Comparison of ENCODE assay signal across 8 cellular contexts in genomic region chr6:28606424-28607391, GRCh38.
DNase-seq lines count a peak whose midpoint lies in the region; ATAC-seq and TF ChIP-seq lines count a peak whose summit lies in the region.

No MANE protein-coding gene starts in this region.

- WGBS in suprapubic skin, result 6% methylated on average over 30 of the region's 30 CpGs

- H3K4me1 ChIP-seq in cardiac muscle cell (ENCODE audit: low read depth) (peaks cover 11% of the 10 kb centered on the region), right atrium auricular region (peaks cover 0 to 6% of the 10 kb centered on the region in 2 donors), Karpas-422 (ENCODE audit: low read length) (peaks cover 9% of the 10 kb centered on the region), suprapubic skin (peaks cover 6% of the 10 kb centered on the region)

- TF ChIP-seq CTCF in cardiac muscle cell (IDR thresholded peaks at IDR 0.05; ENCODE audit: low read depth, low read length) (peak; percentile 45), right atrium auricular region (IDR thresholded peaks at IDR 0.05) (no peak), mesothelial cell of epicardium (IDR thresholded peaks at IDR 0.05; ENCODE audit: unreplicated experiment) (peak; percentile 35), suprapubic skin (IDR thresholded peaks at IDR 0.05) (no peak)

- H3K9me3 ChIP-seq in cardiac muscle cell (ENCODE audit: low read depth) (no peaks in the 10 kb centered on the region), right atrium auricular region (no peaks in the 10 kb centered on the region), Karpas-422 (ENCODE audit: low read length) (no peaks in the 10 kb centered on the region), suprapubic skin (no peaks in the 10 kb centered on the region)

- peak overlapping the region; percentile 68 for H3K4me3 Mint-ChIP-seq in mesothelial cell of epicardium

- no peaks in the 10 kb centered on the region for H3K79me2 ChIP-seq in Karpas-422 (ENCODE audit: low read length)

- TF ChIP-seq POLR2A in suprapubic skin (IDR thresholded peaks at IDR 0.05), result no peak

- H3K27me3 ChIP-seq in cardiac muscle cell (no peaks in the 10 kb centered on the region), right atrium auricular region (peaks cover 0 to 9% of the 10 kb centered on the region in 2 donors), Karpas-422 (ENCODE audit: low read length) (no peaks in the 10 kb centered on the region), suprapubic skin (peaks cover 44% of the 10 kb centered on the region)

- no peaks in the 10 kb centered on the region for H3K36me3 ChIP-seq in cardiac muscle cell
- no peaks in the 10 kb centered on the region for H3K36me3 ChIP-seq in right atrium auricular region
- H3K36me3 ChIP-seq in Karpas-422 (ENCODE audit: insufficient read depth, low read length), result no peaks in the 10 kb centered on the region
- no peaks in the 10 kb centered on the region for H3K36me3 ChIP-seq in suprapubic skin

- no peak overlapping the region; the same call in 1 of the 2 replicates for H2AFZ ChIP-seq in Karpas-422 (ENCODE audit: low read length)

- peak overlapping the region; percentile 59 for H3K4me2 ChIP-seq in Karpas-422 (ENCODE audit: low read depth, low read length, poor library complexity, severe bottlenecking)

- no peaks in the 10 kb centered on the region for H3K27me3 Mint-ChIP-seq in mesothelial cell of epicardium (ENCODE audit: low read depth)

- no peaks in the 10 kb centered on the region for H3K36me3 Mint-ChIP-seq in mesothelial cell of epicardium

- H3K4me3 ChIP-seq in cardiac muscle cell (peak overlapping the region; percentile 28), right atrium auricular region (peak overlapping the region in 1 of 2 donors; percentile 13), Karpas-422 (ENCODE audit: low read length) (peak overlapping the region; percentile 50), suprapubic skin (no peak overlapping the region)

- H3K9me3 Mint-ChIP-seq in mesothelial cell of epicardium, result peaks cover 4% of the 10 kb centered on the region

- peak overlapping the region; percentile 85 for H3K27ac Mint-ChIP-seq in mesothelial cell of epicardium

- DNase-seq in cardiac muscle cell (ENCODE audit: low read depth in 1 of 2, low spot score in 1 of 2) (peak; percentile 81 to 83), right atrium auricular region (ENCODE audit: low spot score) (no peak), Karpas-422 (peak; percentile 70), SHP77 (lab: John Stamatoyannopoulos, UW) (peak; percentile 78 to 88), mesothelial cell of epicardium (ENCODE audit: low spot score in 2 of 2, unreplicated experiment in 2 of 2) (peak; percentile 30 to 67), suprapubic skin (ENCODE audit: low spot score in 2 of 2) (no peak)
- DNase-seq in central memory CD4-positive, alpha-beta T cell, result peak; percentile 12

- no peaks in the 10 kb centered on the region for H4K20me1 ChIP-seq in Karpas-422 (ENCODE audit: insufficient read depth, low read depth, low read length)

- peaks cover 22% of the 10 kb centered on the region for H3K4me1 Mint-ChIP-seq in mesothelial cell of epicardium

- no peak overlapping the region for H3K9ac ChIP-seq in Karpas-422 (ENCODE audit: low read length)

- H3K9me2 ChIP-seq in Karpas-422 (replicated peaks; ENCODE audit: insufficient read depth, low read length), result no peaks in the 10 kb centered on the region

- no peak for ATAC-seq in GM18861 (IDR thresholded peaks at IDR 0.05; ENCODE audit: unreplicated experiment)

- H3K27ac ChIP-seq in cardiac muscle cell (peak overlapping the region; percentile 60), right atrium auricular region (no peak overlapping the region), Karpas-422 (ENCODE audit: low read length) (no peak overlapping the region), suprapubic skin (no peak overlapping the region)

- no peak for TF ChIP-seq EP300 in suprapubic skin (IDR thresholded peaks at IDR 0.05)

Comparison
In these comparisons a context has a peak if more than half of its experiments do, and no peak if none do; other contexts are left out.
1. DNase-seq: peak in cardiac muscle cell (2 of 2), Karpas-422 (single experiment), SHP77 (2 of 2), central memory CD4-positive, alpha-beta T cell (single experiment) and mesothelial cell of epicardium (2 of 2); none in right atrium auricular region (single experiment) and suprapubic skin (0 of 2).
2. CTCF ChIP-seq: peak in cardiac muscle cell (single experiment) and mesothelial cell of epicardium (single experiment); none in right atrium auricular region (0 of 2) and suprapubic skin (0 of 2).